9 cellular contexts compared by ENCODE assay signal in the genomic region with DNA sequence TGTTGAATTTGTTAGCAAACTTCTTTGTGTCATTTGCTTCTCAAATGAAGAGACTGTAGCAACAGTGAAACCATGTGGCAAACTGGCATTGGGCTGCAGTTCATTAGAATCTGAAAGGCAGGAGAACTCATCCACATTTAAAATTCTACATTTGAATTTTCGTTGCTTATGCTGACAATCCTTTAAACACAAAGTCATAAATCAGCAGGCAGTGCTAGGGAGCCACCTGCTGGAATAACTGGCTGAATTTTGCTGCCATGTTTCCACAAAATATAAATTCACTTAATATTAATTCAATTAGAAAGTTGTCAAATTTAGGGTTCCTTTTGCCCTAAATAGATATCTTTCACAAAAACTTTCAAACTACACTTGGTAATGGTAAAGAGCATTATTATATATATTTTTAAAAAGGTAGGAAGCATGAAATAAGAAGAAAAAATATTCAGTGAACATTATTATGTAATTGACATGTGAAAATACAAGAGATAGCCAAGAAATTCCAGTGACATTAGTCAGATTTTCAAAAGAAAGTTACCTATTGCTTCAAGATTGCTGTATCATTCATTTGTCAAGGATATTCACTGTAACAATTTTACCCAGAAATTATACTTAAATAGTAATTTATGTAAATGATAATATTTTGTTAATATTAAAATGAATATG.
DNase-seq lines count a peak whose midpoint lies in the region; ATAC-seq and TF ChIP-seq lines count a peak whose summit lies in the region.
"Had no signal": no experiment of that assay in that cellular context is flagged by ENCODE, and none has a peak within 500 bp of the region (broad histone marks: within the 10 kb centered on the region; RNA-seq: fewer than 3 reads in every experiment).

No MANE protein-coding gene starts in this region.

- no peak overlapping the region for H3K4me3 Mint-ChIP-seq in activated CD4-positive, alpha-beta T cell treated with anti-CD3 and anti-CD28 coated beads for 36 hours

- intact Hi-C loops in activated CD4-positive, alpha-beta T cell treated with anti-CD3 and anti-CD28 coated beads for 36 hours (cut with DNase I, micrococcal nuclease), result no loop called here
- intact Hi-C loops in testis (cut with DNase I; ENCODE audit: low total_unique reads), result no loop called here

- H3K9me3 Mint-ChIP-seq in activated CD4-positive, alpha-beta T cell treated with anti-CD3 and anti-CD28 coated beads for 36 hours (ENCODE audit: low read depth), result no peaks in the 10 kb centered on the region

- POLR2A ChIA-PET in activated CD4-positive, alpha-beta T cell treated with anti-CD3 and anti-CD28 coated beads for 36 hours (lab: Charles Lee), result no interaction called here

- H3K4me1 Mint-ChIP-seq in activated CD4-positive, alpha-beta T cell treated with anti-CD3 and anti-CD28 coated beads for 36 hours, result no peaks in the 10 kb centered on the region

- no peaks in the 10 kb centered on the region for H3K27me3 Mint-ChIP-seq in activated CD4-positive, alpha-beta T cell treated with anti-CD3 and anti-CD28 coated beads for 36 hours

- DNase-seq in activated CD4-positive, alpha-beta T cell treated with anti-CD3 and anti-CD28 coated beads for 36 hours, result peak; percentile 5
- no peak for DNase-seq in activated CD4-positive, alpha-beta T cell treated with anti-CD3 and anti-CD28 coated beads for 1 hour
- DNase-seq in RWPE2 (ENCODE audit: low spot score), result no peak
- peak; percentile 38 for DNase-seq in iPS DF 19.7 (ENCODE audit: low read depth, low spot score)
- DNase-seq in testis, result peak; percentile 52
- no peak for DNase-seq in AG08396 (ENCODE audit: low spot score)
- DNase-seq: activated CD4-positive, CD25-positive, alpha-beta regulatory T cell treated with anti-CD3 and anti-CD28 coated beads, Interleukin-2, amount 50 U/mL, for 72 hours had no signal

- H3K9me3 ChIP-seq in RWPE2 (ENCODE audit: severe bottlenecking) (no peaks in the 10 kb centered on the region), testis (no peaks in the 10 kb centered on the region)

- H3K4me1 ChIP-seq in RWPE2 (ENCODE audit: insufficient read depth, poor library complexity, severe bottlenecking) (no peaks in the 10 kb centered on the region), testis (no peaks in the 10 kb centered on the region)

- TF ChIP-seq CTCF in RWPE2 (IDR thresholded peaks at IDR 0.05; ENCODE audit: poor library complexity, severe bottlenecking) (peak; percentile 86), testis (IDR thresholded peaks at IDR 0.05) (peak in 2 of 3 experiments; percentile 30 to 43)

- TF ChIP-seq POLR2A in testis (IDR thresholded peaks at IDR 0.05) (no peak), GM18505 (IDR thresholded peaks at IDR 0.05; ENCODE audit: borderline replicate concordance, extremely low read depth, insufficient read depth, insufficient read length) (no peak)

- no peaks in the 10 kb centered on the region for H3K36me3 Mint-ChIP-seq in activated CD4-positive, alpha-beta T cell treated with anti-CD3 and anti-CD28 coated beads for 36 hours (ENCODE audit: low read depth)

- CTCF ChIA-PET in activated CD4-positive, alpha-beta T cell treated with anti-CD3 and anti-CD28 coated beads for 36 hours (lab: Charles Lee), result no interaction called here

- 18 to 22% methylated on average over 1 of the region's 1 CpG for WGBS in testis, 2 donors

- no peak overlapping the region for H3K4me3 ChIP-seq in RWPE2 (ENCODE audit: severe bottlenecking)
- H3K4me3 ChIP-seq in testis, result no peak overlapping the region

- no peak for ATAC-seq in activated CD4-positive, alpha-beta T cell treated with anti-CD3 and anti-CD28 coated beads for 36 hours
- ATAC-seq in RWPE2 (ENCODE audit: low read depth), result no peak
- no peak for ATAC-seq in GM18505 (IDR thresholded peaks at IDR 0.05; ENCODE audit: unreplicated experiment)
- no peak for ATAC-seq in GM18520 (IDR thresholded peaks at IDR 0.05; ENCODE audit: unreplicated experiment)

- H3K27ac ChIP-seq in RWPE2 (ENCODE audit: poor library complexity, severe bottlenecking) (no peak overlapping the region), testis (no peak overlapping the region)

- no peaks in the 10 kb centered on the region for H3K27me3 ChIP-seq in RWPE2 (ENCODE audit: insufficient read depth, poor library complexity, severe bottlenecking)
- H3K27me3 ChIP-seq in testis, result no peaks in the 10 kb centered on the region

- no peak overlapping the region for H3K27ac Mint-ChIP-seq in activated CD4-positive, alpha-beta T cell treated with anti-CD3 and anti-CD28 coated beads for 36 hours

- H3K36me3 ChIP-seq in RWPE2 (ENCODE audit: low read depth), result no peaks in the 10 kb centered on the region
- H3K36me3 ChIP-seq in testis (ENCODE audit: low read depth, missing control alignments), result no peaks in the 10 kb centered on the region

Comparison
In these comparisons a context has a peak if more than half of its experiments do, and no peak if none do; other contexts are left out.
1. DNase-seq: peak in activated CD4-positive, alpha-beta T cell treated with anti-CD3 and anti-CD28 coated beads for 36 hours (single experiment), iPS DF 19.7 (single experiment) and testis (single experiment); none in activated CD4-positive, alpha-beta T cell treated with anti-CD3 and anti-CD28 coated beads for 1 hour (single experiment), RWPE2 (single experiment) and AG08396 (single experiment).